10 cellular contexts compared by ENCODE assay signal in the genomic region with DNA sequence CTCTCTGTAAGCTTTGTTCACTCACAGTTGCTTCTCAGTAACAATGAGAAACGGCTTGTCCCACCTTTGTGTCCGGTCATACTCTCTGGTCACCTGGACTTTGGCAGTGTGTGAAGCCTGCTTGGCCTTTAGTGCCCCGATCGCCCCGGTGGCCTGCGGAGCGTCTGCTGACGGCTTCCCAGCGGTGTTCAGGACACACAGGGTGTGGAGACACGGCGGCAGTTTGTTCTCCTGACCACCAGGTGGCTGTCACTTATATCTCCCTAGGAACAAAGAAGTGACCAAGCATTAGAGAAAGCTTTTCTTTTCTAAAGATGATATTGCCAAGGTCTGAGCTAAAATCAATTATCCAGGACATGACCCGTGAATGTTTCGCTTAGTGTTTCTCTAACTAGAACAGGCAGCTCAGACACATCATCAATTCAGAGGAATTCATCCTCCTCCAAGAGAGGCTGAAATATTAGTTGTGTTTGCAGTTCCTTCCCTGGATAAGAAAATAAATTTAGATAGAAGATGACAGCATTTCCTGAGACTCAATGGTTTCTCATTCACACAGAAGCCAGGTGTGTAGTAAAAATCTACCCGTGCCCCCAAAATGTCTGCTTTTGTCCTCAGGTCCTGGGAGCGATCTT.
A peak's percentile ranks its signal among the peaks of the same experiment; 100 is the strongest.
DNase-seq lines count a peak whose midpoint lies in the region; ATAC-seq and TF ChIP-seq lines count a peak whose summit lies in the region.
"Had no signal": no experiment of that assay in that cellular context is flagged by ENCODE, and none has a peak within 500 bp of the region (broad histone marks: within the 10 kb centered on the region; RNA-seq: fewer than 3 reads in every experiment).

No MANE protein-coding gene starts in this region.

- H3K4me3 ChIP-seq in breast epithelium (no peak overlapping the region), fibroblast of the aortic adventitia (ENCODE audit: low read depth, low read length) (no peak overlapping the region), testis (no peak overlapping the region)

- TF ChIP-seq CTCF in MCF 10A (IDR thresholded peaks at IDR 0.05; ENCODE audit: unreplicated experiment) (no peak), breast epithelium (IDR thresholded peaks at IDR 0.05) (peak in 1 of 3 donors; percentile 31), fibroblast of the aortic adventitia (IDR thresholded peaks at IDR 0.05; ENCODE audit: insufficient read depth, low read length) (peak; percentile 43), testis (IDR thresholded peaks at IDR 0.05) (peak in 2 of 3 experiments; percentile 4 to 11)

- BruUV-seq in MCF 10A (replicated peaks; lab: Mats Ljungman, UMichigan): no TSS peak

- no peak overlapping the region for H3K27ac Mint-ChIP-seq in MCF 10A (ENCODE audit: low read depth, unreplicated experiment)
- no peak overlapping the region for H3K27ac Mint-ChIP-seq in effector memory CD8-positive, alpha-beta T cell
- H3K27ac Mint-ChIP-seq: CD4-positive, alpha-beta memory T cell had no signal

- CTCF ChIA-PET in MCF 10A (lab: Yijun Ruan, JAX): interaction anchor here (0.6 to 1.1 kb wide), 3 partner anchors 9 to 920 kb away, joined by 3 to 4 read pairs (median 3); no protein-coding TSS in a partner anchor

- ATAC-seq in effector memory CD8-positive, alpha-beta T cell (replicated peaks): no peak
- no peak for ATAC-seq in GM21390 (IDR thresholded peaks at IDR 0.05; ENCODE audit: unreplicated experiment)

- intact Hi-C loops in MCF 10A (cut with micrococcal nuclease) (no loop called here), breast epithelium (cut with DNase I; ENCODE audit: low total_unique reads) (loop anchor here (5.0 kb wide), 1 partner anchor 124 kb away; no protein-coding TSS in a partner anchor), testis (cut with DNase I; ENCODE audit: low total_unique reads) (no loop called here)

- no peaks in the 10 kb centered on the region for H3K4me1 Mint-ChIP-seq in MCF 10A (ENCODE audit: insufficient read depth, unreplicated experiment)
- no peaks in the 10 kb centered on the region for H3K4me1 Mint-ChIP-seq in effector memory CD8-positive, alpha-beta T cell (ENCODE audit: low read depth in 2 of 2)

- H3K9me3 Mint-ChIP-seq in MCF 10A (ENCODE audit: unreplicated experiment): peaks cover 12% of the 10 kb centered on the region
- H3K9me3 Mint-ChIP-seq in effector memory CD8-positive, alpha-beta T cell: no peaks in the 10 kb centered on the region

- POLR2A ChIA-PET in MCF 10A (lab: Yijun Ruan, JAX): no interaction called here

- H3K36me3 Mint-ChIP-seq in MCF 10A (ENCODE audit: insufficient read depth, unreplicated experiment): no peaks in the 10 kb centered on the region
- H3K36me3 Mint-ChIP-seq in effector memory CD8-positive, alpha-beta T cell (ENCODE audit: insufficient read depth): no peaks in the 10 kb centered on the region
- H3K36me3 Mint-ChIP-seq: CD4-positive, alpha-beta memory T cell had no signal

- no peaks in the 10 kb centered on the region for H3K27me3 Mint-ChIP-seq in MCF 10A (ENCODE audit: insufficient read depth, unreplicated experiment)
- peaks cover 11 to 26% of the 10 kb centered on the region in 2 donors for H3K27me3 Mint-ChIP-seq in effector memory CD8-positive, alpha-beta T cell

- no peaks in the 10 kb centered on the region for H3K4me1 ChIP-seq in breast epithelium
- no peaks in the 10 kb centered on the region for H3K4me1 ChIP-seq in testis

- in situ Hi-C loops in SK-MEL-5 (cut with HindIII; ENCODE audit: low pct_unique_long_range_greater_than_20kb, low sequenced_read_pairs): no loop called here

- H3K4me3 Mint-ChIP-seq in MCF 10A (ENCODE audit: unreplicated experiment): no peak overlapping the region
- H3K4me3 Mint-ChIP-seq in effector memory CD8-positive, alpha-beta T cell: no peak overlapping the region

- no peak for TF ChIP-seq POLR2A in breast epithelium (IDR thresholded peaks at IDR 0.05)
- TF ChIP-seq POLR2A in testis (IDR thresholded peaks at IDR 0.05): no peak

- H3K9me3 ChIP-seq in breast epithelium (no peaks in the 10 kb centered on the region), testis (no peaks in the 10 kb centered on the region)

- H3K27me3 ChIP-seq in breast epithelium (no peaks in the 10 kb centered on the region), testis (no peaks in the 10 kb centered on the region)

- WGBS in testis, 2 donors: 83 to 91% methylated on average over 15 of the region's 15 CpGs

- H3K27ac ChIP-seq in breast epithelium (no peak overlapping the region), testis (no peak overlapping the region)

- DNase-seq in MCF 10A (ENCODE audit: unreplicated experiment) (peak; percentile 7), breast epithelium (ENCODE audit: low spot score in 2 of 2) (no peak), SK-MEL-5 (ENCODE audit: low read depth, low spot score) (peak; percentile 26), fibroblast of the aortic adventitia (ENCODE audit: low read depth) (no peak), testis (peak; percentile 48), MV-4-11 (lab: John Stamatoyannopoulos, UW) (no peak)
- no peak for DNase-seq in effector memory CD8-positive, alpha-beta T cell
- DNase-seq: activated T-cell treated with anti-CD3 and anti-CD28 coated beads for 4 hours; CD4-positive, alpha-beta memory T cell had no signal

- H3K36me3 ChIP-seq in breast epithelium: no peaks in the 10 kb centered on the region
- H3K36me3 ChIP-seq in testis (ENCODE audit: low read depth, missing control alignments): no peaks in the 10 kb centered on the region

Comparison
In these comparisons a context has a peak if more than half of its experiments do, and no peak if none do; other contexts are left out.
1. DNase-seq: peak in MCF 10A (single experiment), SK-MEL-5 (single experiment) and testis (single experiment); none in breast epithelium (0 of 2), fibroblast of the aortic adventitia (single experiment), MV-4-11 (single experiment) and effector memory CD8-positive, alpha-beta T cell (0 of 3).